12 cellular contexts compared by ENCODE assay signal in the genomic region with DNA sequence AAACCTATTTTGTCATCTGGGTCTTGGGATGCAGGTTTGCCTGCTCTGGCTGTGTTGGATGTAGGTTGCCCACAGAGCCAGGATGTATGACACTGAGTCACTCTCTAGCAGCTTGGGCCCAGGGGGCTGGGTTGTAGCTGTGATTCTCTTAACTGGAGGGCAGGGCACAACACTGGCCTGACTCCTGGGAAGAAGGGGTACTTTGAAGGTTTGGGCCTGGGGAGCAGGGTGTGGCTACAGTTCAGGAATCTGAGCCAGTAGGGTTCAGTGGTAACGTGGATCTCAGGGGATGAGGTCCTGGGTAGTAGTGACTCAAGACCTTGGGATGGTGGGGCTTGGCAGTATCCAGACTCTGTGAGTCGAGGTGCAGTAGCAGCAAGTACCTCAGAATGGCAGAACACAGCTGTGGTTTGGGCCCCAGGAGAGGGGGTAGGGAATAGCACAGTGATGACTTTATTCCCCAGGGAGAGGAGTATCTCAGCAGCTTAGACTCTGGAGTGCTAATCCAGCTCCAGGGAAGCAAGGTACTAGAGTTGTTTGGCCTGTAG. TPM values are rescaled to one million over a fixed set of nuclear protein-coding genes. Genes with fewer than 3 reads are reported as not detected.
DNase-seq lines count a peak whose midpoint lies in the region; ATAC-seq and TF ChIP-seq lines count a peak whose summit lies in the region.
"Had no signal": no experiment of that assay in that cellular context is flagged by ENCODE, and none has a peak within 500 bp of the region (broad histone marks: within the 10 kb centered on the region; RNA-seq: fewer than 3 reads in every experiment).

No MANE protein-coding gene starts in this region.

- peaks cover 12% of the 10 kb centered on the region for H3K4me1 ChIP-seq in SJSA1 (replicated peaks)

- ATAC-seq in stimulated activated naive B cell treated with anti-CD40 and anti-IgM and Interleukin-4, amounts not matched to agents 10 μg/mL and 1 μg/mL and 100 μg/mL, for 72 hours (replicated peaks): peak in 1 of 2 donors; percentile 47
- ATAC-seq in HG02870 (IDR thresholded peaks at IDR 0.05; ENCODE audit: unreplicated experiment): no peak

- H3K4me3 Mint-ChIP-seq in activated naive CD4-positive, alpha-beta T cell treated with anti-CD3 and anti-CD28 coated beads for 36 hours: no peak overlapping the region
- H3K4me3 Mint-ChIP-seq in stimulated activated naive B cell treated with anti-CD40 and anti-IgM and Interleukin-4, amounts not matched to agents 10 μg/mL and 1 μg/mL and 100 μg/mL, for 72 hours: no peak overlapping the region
- H3K4me3 Mint-ChIP-seq: dendritic cell treated with granulocyte-macrophage colony-stimulating factor and Interleukin-4, amounts not matched to agents 40 ng/mL and 50 ng/mL, for 4 days had no signal

- no peaks in the 10 kb centered on the region for H3K27me3 ChIP-seq in SJSA1 (replicated peaks)

- H3K9me3 ChIP-seq in SJSA1 (replicated peaks): 0 out of 2 replicates have a peak, but pooled peaks cover 3% of the 10 kb centered on the region

- peaks cover 32% of the 10 kb centered on the region for H3K36me3 Mint-ChIP-seq in activated naive CD4-positive, alpha-beta T cell treated with anti-CD3 and anti-CD28 coated beads for 36 hours (ENCODE audit: low read depth)
- H3K36me3 Mint-ChIP-seq in stimulated activated naive B cell treated with anti-CD40 and anti-IgM and Interleukin-4, amounts not matched to agents 10 μg/mL and 1 μg/mL and 100 μg/mL, for 72 hours: peaks cover 40 to 57% of the 10 kb centered on the region in 2 donors

- no peak overlapping the region for H3K27ac ChIP-seq in SJSA1
- no peak overlapping the region for H3K27ac ChIP-seq in substantia nigra (ENCODE audit: low read depth, low read length, poor library complexity, severe bottlenecking)

- no peak overlapping the region for H3K27ac Mint-ChIP-seq in activated naive CD4-positive, alpha-beta T cell treated with anti-CD3 and anti-CD28 coated beads for 36 hours
- H3K27ac Mint-ChIP-seq in stimulated activated naive B cell treated with anti-CD40 and anti-IgM and Interleukin-4, amounts not matched to agents 10 μg/mL and 1 μg/mL and 100 μg/mL, for 72 hours: peak overlapping the region; percentile 60
- H3K27ac Mint-ChIP-seq: dendritic cell treated with granulocyte-macrophage colony-stimulating factor and Interleukin-4, amounts not matched to agents 40 ng/mL and 50 ng/mL, for 4 days had no signal

- peaks cover 61% of the 10 kb centered on the region for H3K4me1 Mint-ChIP-seq in activated naive CD4-positive, alpha-beta T cell treated with anti-CD3 and anti-CD28 coated beads for 36 hours (ENCODE audit: low read depth)
- peaks cover 36 to 66% of the 10 kb centered on the region in 2 donors for H3K4me1 Mint-ChIP-seq in stimulated activated naive B cell treated with anti-CD40 and anti-IgM and Interleukin-4, amounts not matched to agents 10 μg/mL and 1 μg/mL and 100 μg/mL, for 72 hours

- H3K36me3 ChIP-seq in SJSA1: no peaks in the 10 kb centered on the region

- H3K9me3 Mint-ChIP-seq in activated naive CD4-positive, alpha-beta T cell treated with anti-CD3 and anti-CD28 coated beads for 36 hours: peaks cover 27% of the 10 kb centered on the region
- H3K9me3 Mint-ChIP-seq in stimulated activated naive B cell treated with anti-CD40 and anti-IgM and Interleukin-4, amounts not matched to agents 10 μg/mL and 1 μg/mL and 100 μg/mL, for 72 hours: peaks cover 15 to 17% of the 10 kb centered on the region in 2 donors

- DNase-seq in activated naive CD4-positive, alpha-beta T cell treated with anti-CD3 and anti-CD28 coated beads for 36 hours: peak; percentile 41
- DNase-seq in activated naive CD4-positive, alpha-beta T cell (lab: John Stamatoyannopoulos, UW): no peak
- DNase-seq in SJSA1 (ENCODE audit: low read depth in 1 of 2, low spot score in 2 of 2) (peak; percentile 29 to 59), fibroblast of pulmonary artery (ENCODE audit: low read depth) (peak; percentile 80), substantia nigra (lab: John Stamatoyannopoulos, UW) (no peak), T-helper 2 cell (no peak)
- DNase-seq in stimulated activated naive B cell treated with anti-CD40 and anti-IgM and Interleukin-4, amounts not matched to agents 10 μg/mL and 1 μg/mL and 100 μg/mL, for 72 hours: no peak
- DNase-seq: activated CD4-positive, CD25-positive, alpha-beta regulatory T cell; Calu3; NCI-H2227 treated with DMSO at 0.1 percent for 48 hours had no signal

- no peaks in the 10 kb centered on the region for H3K27me3 Mint-ChIP-seq in activated naive CD4-positive, alpha-beta T cell treated with anti-CD3 and anti-CD28 coated beads for 36 hours (ENCODE audit: low read depth)
- no peaks in the 10 kb centered on the region for H3K27me3 Mint-ChIP-seq in stimulated activated naive B cell treated with anti-CD40 and anti-IgM and Interleukin-4, amounts not matched to agents 10 μg/mL and 1 μg/mL and 100 μg/mL, for 72 hours
- H3K27me3 Mint-ChIP-seq: dendritic cell treated with granulocyte-macrophage colony-stimulating factor and Interleukin-4, amounts not matched to agents 40 ng/mL and 50 ng/mL, for 4 days had no signal

- intact Hi-C loops in activated naive CD4-positive, alpha-beta T cell treated with anti-CD3 and anti-CD28 coated beads for 36 hours (cut with micrococcal nuclease): no loop called here

- CTCF ChIA-PET in activated naive CD4-positive, alpha-beta T cell treated with anti-CD3 and anti-CD28 coated beads for 36 hours (lab: Charles Lee): no interaction called here

- no peak for TF ChIP-seq CTCF in fibroblast of pulmonary artery (IDR thresholded peaks at IDR 0.05; ENCODE audit: low read length, missing control alignments)

- H3K4me3 ChIP-seq in SJSA1 (no peak overlapping the region), fibroblast of pulmonary artery (replicated peaks; ENCODE audit: low read depth, low read length) (no peak overlapping the region)

RNA-seq across cellular contexts. Expression of a gene that starts 25.7 kb away (rescaled TPM):
- total RNA-seq in activated naive CD4-positive, alpha-beta T cell treated with anti-CD3 and anti-CD28 coated beads for 36 hours: 10 to 100 TPM; 90.3 to 94.2 TPM
- 9.0 and 9.7 TPM in 2 replicates for total RNA-seq in SJSA1 (2014; rRNA removed; shearing (Covaris generic))

Comparison
In these comparisons a context has a peak if more than half of its experiments do, and no peak if none do; other contexts are left out.
1. DNase-seq: peak in activated naive CD4-positive, alpha-beta T cell treated with anti-CD3 and anti-CD28 coated beads for 36 hours (single experiment), SJSA1 (2 of 2) and fibroblast of pulmonary artery (single experiment); none in activated naive CD4-positive, alpha-beta T cell (0 of 4), stimulated activated naive B cell treated with anti-CD40 and anti-IgM and Interleukin-4, amounts not matched to agents 10 μg/mL and 1 μg/mL and 100 μg/mL, for 72 hours (single experiment), substantia nigra (0 of 49) and T-helper 2 cell (0 of 5).